In genomic region chr6:33839399-33840063, GRCh38 we compare ENCODE assay signal across 1 cellular context.
A peak's percentile ranks its signal among the peaks of the same experiment; 100 is the strongest.
TF ChIP-seq lines count a peak whose summit lies in the region.

No MANE protein-coding gene starts in this region.

TF ChIP-seq in K562, 482 proteins besides CTCF, POLR2A, EP300 and RAD21 (continued from another document):
- TF ChIP-seq MAX (CRISPR knock-in tag; IDR thresholded peaks at IDR 0.05) (peak; percentile 10; the same call in 1 of the 2 replicates), EHMT2 (IDR thresholded peaks at IDR 0.05) (no peak), CUX1 (CRISPR knock-in tag; IDR thresholded peaks at IDR 0.05) (0 out of 2 replicates have a peak, but pooled peaks have one; percentile 12), ZNF3 (CRISPR knock-in tag; IDR thresholded peaks at IDR 0.05) (no peak)
